8 cellular contexts compared by ENCODE assay signal in the genomic region with DNA sequence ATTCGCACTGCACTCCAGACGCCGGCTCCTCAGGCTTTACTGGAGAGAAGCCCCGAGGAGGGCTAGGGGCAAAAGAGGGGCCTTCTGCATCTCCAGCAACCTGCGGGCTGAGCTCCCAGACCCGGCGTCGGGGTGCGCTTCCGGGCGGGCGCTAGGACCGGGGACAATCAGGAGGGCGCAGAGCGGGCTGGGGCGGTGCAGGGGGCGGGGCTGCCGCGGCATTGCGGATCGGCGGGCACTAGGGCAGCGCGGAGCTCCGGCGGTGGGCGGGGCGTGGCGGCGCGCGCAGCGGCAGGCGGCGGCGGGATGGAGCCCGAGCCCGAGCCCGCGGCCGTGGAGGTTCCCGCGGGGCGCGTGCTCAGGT.
A peak's percentile ranks its signal among the peaks of the same experiment; 100 is the strongest.
DNase-seq lines count a peak whose midpoint lies in the region; ATAC-seq lines count a peak whose summit lies in the region.

A gene (plus strand): TSS at position 274 of the 364 bp plus-strand sequence. CDS start 33 bp downstream, at position 307.

- in situ Hi-C loops in ACHN (cut with HindIII; ENCODE audit: low pct_ligation_motif_present, low pct_unique_long_range_greater_than_20kb, low sequenced_read_pairs) = no loop called here

- peak; percentile 74 for ATAC-seq in GM18909 (IDR thresholded peaks at IDR 0.05; ENCODE audit: poor library complexity, unreplicated experiment)
- ATAC-seq in HG03175 (IDR thresholded peaks at IDR 0.05; ENCODE audit: unreplicated experiment) = peak; percentile 74
- peak; percentile 93 for ATAC-seq in activated CD4-positive, CD25-positive, alpha-beta regulatory T cell treated with anti-CD3 and anti-CD28 coated beads, Interleukin-2, amount 50 U/mL, for 24 hours

- DNase-seq in ACHN = peak; percentile 89
- peak; percentile 76 for DNase-seq in NCI-H446 treated with DMSO at 0.1 percent for 48 hours (lab: John Stamatoyannopoulos, UW)
- peak; percentile 92 for DNase-seq in central memory CD4-positive, alpha-beta T cell
- peak; percentile 95 for DNase-seq in islet precursor cell
- DNase-seq in stimulated activated CD4-positive, alpha-beta T cell treated with anti-CD3 and anti-CD28 coated beads, Interleukin-12 subunit alpha, Interleukin-12 subunit beta, amount 100 ng/mL, for 48 hours (ENCODE audit: low read depth in 2 of 3, low spot score in 1 of 3) = peak; percentile 91 to 97 (median 92)

Comparison
In these comparisons a context has a peak if more than half of its experiments do, and no peak if none do; other contexts are left out.
1. Peak in every context shown above with its lines: DNase-seq and ATAC-seq.